ENCODE assay signal across 24 cellular contexts in the genomic region with DNA sequence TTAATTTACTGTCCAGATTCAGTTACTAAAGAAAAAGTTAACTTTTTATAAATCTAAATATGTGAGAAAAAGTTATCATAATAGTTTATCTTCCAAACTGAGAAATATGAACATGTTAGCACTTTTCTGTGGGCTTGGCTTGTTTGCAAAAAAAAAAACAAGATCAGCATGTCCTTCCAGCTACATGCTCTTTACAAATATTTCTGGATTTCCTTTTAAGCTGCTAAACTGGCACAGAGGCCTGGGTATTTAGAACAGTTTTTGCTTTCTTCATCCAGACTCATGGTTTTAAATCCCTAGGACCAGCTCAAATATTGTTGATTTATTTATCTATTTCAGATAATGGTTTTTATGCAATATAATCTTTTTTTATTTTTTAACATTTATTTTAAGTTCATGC.
"Had no signal": no experiment of that assay in that cellular context is flagged by ENCODE, and none has a peak within 500 bp of the region (broad histone marks: within the 10 kb centered on the region; RNA-seq: fewer than 3 reads in every experiment).

No MANE protein-coding gene starts in this region.

- ATAC-seq: esophagus mucosa; left lung; mucosa of descending colon; naive thymus-derived CD4-positive, alpha-beta T cell; psoas muscle; right lobe of liver; stimulated activated effector memory CD8-positive, alpha-beta T cell treated with anti-CD3 and anti-CD28 coated beads, Interleukin-12 subunit alpha, Interleukin-12 subunit beta, amount 100 ng/mL, for 72 hours had no signal

- H3K36me3 ChIP-seq: left lung, right lobe of liver, stomach, thyroid gland had no signal

- H3K4me3 ChIP-seq: dorsolateral prefrontal cortex, left lung, mucosa of descending colon, psoas muscle, right lobe of liver, smooth muscle cell, stomach, thyroid gland had no signal

- H3K4me1 ChIP-seq: left lung, psoas muscle, right lobe of liver, thyroid gland had no signal

- DNase-seq: cerebellar nuclear complex; dorsolateral prefrontal cortex; effector CD4-positive, alpha-beta T cell; hypothalamus; immature natural killer cell; left cardiac atrium; left lung; mesenchymal stem cell; mucosa of descending colon; naive thymus-derived CD4-positive, alpha-beta T cell; nephron progenitor cell; nucleus accumbens; posterior cingulate gyrus; psoas muscle; right lobe of liver; stimulated activated CD4-positive, alpha-beta T cell treated with anti-CD3 and anti-CD28 coated beads, Interleukin-12 subunit alpha, Interleukin-12 subunit beta, amount 100 ng/mL, for 4 hours; stimulated activated CD4-positive, alpha-beta T cell treated with anti-CD3 and anti-CD28 coated beads, Interleukin-2, amount 100 ng/mL, for 24 hours; stimulated activated CD4-positive, alpha-beta T cell treated with anti-CD3 and anti-CD28 coated beads, Interleukin-4, amount 100 ng/mL, for 24 hours; stimulated activated naive CD4-positive, alpha-beta T cell treated with Interleukin-2 at 50 U/mL for 16 hours; stomach; thyroid gland had no signal

- H3K4me2 ChIP-seq: smooth muscle cell had no signal

- H3K27me3 ChIP-seq: dorsolateral prefrontal cortex, left lung, right lobe of liver, stomach, thyroid gland had no signal

- H3K27ac ChIP-seq: left lung, psoas muscle, right lobe of liver, stomach, thyroid gland had no signal

- H3K9me3 ChIP-seq: psoas muscle, right lobe of liver, stomach, thyroid gland had no signal
